Comparison of ENCODE assay signal across 24 cellular contexts in genomic region chr19:28290963-28291657, GRCh38.
DNase-seq lines count a peak whose midpoint lies in the region; ATAC-seq and TF ChIP-seq lines count a peak whose summit lies in the region.
"Had no signal": no experiment of that assay in that cellular context is flagged by ENCODE, and none has a peak within 500 bp of the region (broad histone marks: within the 10 kb centered on the region; RNA-seq: fewer than 3 reads in every experiment).

No MANE protein-coding gene starts in this region.

- intact Hi-C loops in heart left ventricle (cut with DNase I) (no loop called here), upper lobe of right lung (cut with DNase I) (no loop called here)

- peak overlapping the region in 9 of 11 experiments; percentile 64 to 97 (median 88); a peak in 16 of 22 replicates for H3K4me2 ChIP-seq in BLaER1 treated with 17β-estradiol and CSF1 and Interleukin-3, amounts not matched to agents 10 nM and 100 nM

- no peak for TF ChIP-seq POLR2A in heart left ventricle (IDR thresholded peaks at IDR 0.05)

- H3K4me3 ChIP-seq in BLaER1 treated with 17β-estradiol and CSF1 and Interleukin-3, amounts not matched to agents 10 nM and 100 nM, result peak overlapping the region in 2 of 10 experiments; percentile 29 to 44; a peak in 2 of 20 replicates
- H3K4me3 ChIP-seq in HUES6 (ENCODE audit: low read depth, low read length) (peak overlapping the region; percentile 7; the same call in 1 of the 2 replicates), ectodermal cell (ENCODE audit: insufficient read depth, low read depth, low read length) (no peak overlapping the region), heart left ventricle (no peak overlapping the region), WERI-Rb-1 (ENCODE audit: low read depth, low read length) (no peak overlapping the region), upper lobe of right lung (no peak overlapping the region)
- H3K4me3 ChIP-seq: MG63, vagina had no signal

- ATAC-seq in heart left ventricle (no peak), upper lobe of right lung (no peak), GM18498 (IDR thresholded peaks at IDR 0.05; ENCODE audit: unreplicated experiment) (no peak)
- ATAC-seq: activated T-helper 17 cell treated with anti-CD3 and anti-CD28 coated beads, Interleukin-2, amount 50 U/mL, for 72 hours; stimulated activated naive B cell treated with anti-CD40 and anti-IgM and Interleukin-4, amounts not matched to agents 10 μg/mL and 1 μg/mL and 100 μg/mL, for 72 hours had no signal

- peaks cover under 1 to 7% (median 3%) of the 10 kb centered on the region in 11 experiments; a peak in 13 of 22 replicates for H3K9me3 ChIP-seq in BLaER1 treated with 17β-estradiol and CSF1 and Interleukin-3, amounts not matched to agents 10 nM and 100 nM (replicated peaks in 1 of 11)
- H3K9me3 ChIP-seq in HUES6 (ENCODE audit: control insufficient read depth, insufficient read depth, low read depth, low read length) (no peaks in the 10 kb centered on the region), ectodermal cell (ENCODE audit: control insufficient read depth, low read length) (no peaks in the 10 kb centered on the region), heart left ventricle (peaks cover 0 to 6% (median 0%) of the 10 kb centered on the region in 12 donors), WERI-Rb-1 (ENCODE audit: severe bottlenecking) (no peaks in the 10 kb centered on the region), upper lobe of right lung (no peaks in the 10 kb centered on the region)
- H3K9me3 ChIP-seq: MG63, vagina had no signal

- no peaks in the 10 kb centered on the region for H3K27me3 ChIP-seq in BLaER1 treated with 17β-estradiol and CSF1 and Interleukin-3, amounts not matched to agents 10 nM and 100 nM
- H3K27me3 ChIP-seq in HUES6 (ENCODE audit: control insufficient read depth, insufficient read depth, low read length), result no peaks in the 10 kb centered on the region
- no peaks in the 10 kb centered on the region for H3K27me3 ChIP-seq in ectodermal cell (ENCODE audit: control insufficient read depth, insufficient read depth, low read length, poor library complexity, severe bottlenecking)
- H3K27me3 ChIP-seq in heart left ventricle, result peaks cover 0 to 3% (median 0%) of the 10 kb centered on the region in 9 donors
- H3K27me3 ChIP-seq in WERI-Rb-1 (ENCODE audit: insufficient read depth, low read depth, severe bottlenecking), result no peaks in the 10 kb centered on the region
- no peaks in the 10 kb centered on the region for H3K27me3 ChIP-seq in upper lobe of right lung
- H3K27me3 ChIP-seq: MG63, vagina had no signal

- H3K27ac ChIP-seq in BLaER1 treated with 17β-estradiol and CSF1 and Interleukin-3, amounts not matched to agents 10 nM and 100 nM, result peak overlapping the region in 4 of 11 experiments; percentile 16 to 68 (median 37); a peak in 4 of 22 replicates
- H3K27ac ChIP-seq in HUES6 (ENCODE audit: low read depth, low read length), result no peak overlapping the region
- peak overlapping the region; percentile 28 for H3K27ac ChIP-seq in ectodermal cell (ENCODE audit: insufficient read depth, low read depth, low read length, poor library complexity, severe bottlenecking)
- H3K27ac ChIP-seq in heart left ventricle, result no peak overlapping the region
- H3K27ac ChIP-seq in WERI-Rb-1, result no peak overlapping the region
- no peak overlapping the region for H3K27ac ChIP-seq in upper lobe of right lung
- H3K27ac ChIP-seq: vagina had no signal

- no peaks in the 10 kb centered on the region for H3K36me3 ChIP-seq in BLaER1 treated with 17β-estradiol and CSF1 and Interleukin-3, amounts not matched to agents 10 nM and 100 nM
- H3K36me3 ChIP-seq in HUES6 (ENCODE audit: control insufficient read depth, insufficient read depth, low read length), result no peaks in the 10 kb centered on the region
- H3K36me3 ChIP-seq in ectodermal cell (ENCODE audit: control insufficient read depth, insufficient read depth, low read length), result no peaks in the 10 kb centered on the region
- H3K36me3 ChIP-seq in heart left ventricle, result no peaks in the 10 kb centered on the region
- H3K36me3 ChIP-seq in WERI-Rb-1, result no peaks in the 10 kb centered on the region
- no peaks in the 10 kb centered on the region for H3K36me3 ChIP-seq in upper lobe of right lung
- H3K36me3 ChIP-seq: MG63, vagina had no signal

- no peak for TF ChIP-seq CTCF in nephron progenitor cell (IDR thresholded peaks at IDR 0.05)
- TF ChIP-seq CTCF in heart left ventricle (IDR thresholded peaks at IDR 0.05), result no peak
- TF ChIP-seq CTCF in WERI-Rb-1 (IDR thresholded peaks at IDR 0.05; ENCODE audit: low read depth, low read length), result no peak
- TF ChIP-seq CTCF in upper lobe of right lung (IDR thresholded peaks at IDR 0.05), result no peak

- no peak for DNase-seq in nephron progenitor cell
- DNase-seq in heart left ventricle, result no peak
- no peak for DNase-seq in WERI-Rb-1
- DNase-seq in upper lobe of right lung, result no peak
- DNase-seq: activated B cell treated with CpG ODN at 0.5 μM for 24 hours; activated CD4-positive, alpha-beta memory T cell treated with anti-CD3 and anti-CD28 coated beads for 36 hours; activated CD8-positive, alpha-beta memory T cell treated with anti-CD3 and anti-CD28 coated beads, Interleukin-2, amount 50 U/mL, for 48 hours; CD4-positive, alpha-beta memory T cell; HFFc6; MG63; NCI-H1694; occipital lobe; OCI-M1; stimulated activated CD4-positive, alpha-beta T cell treated with anti-CD3 and anti-CD28 coated beads, Interleukin-2, amount 100 ng/mL, for 48 hours; stimulated activated naive B cell treated with anti-CD40 and anti-IgM and Interleukin-4, amounts not matched to agents 10 μg/mL and 1 μg/mL and 100 μg/mL, for 72 hours had no signal

- H4K20me1 ChIP-seq in BLaER1 treated with 17β-estradiol and CSF1 and Interleukin-3, amounts not matched to agents 10 nM and 100 nM, result no peaks in the 10 kb centered on the region

- H3K4me3 Mint-ChIP-seq in nephron progenitor cell, result no peak overlapping the region
- H3K4me3 Mint-ChIP-seq: activated B cell treated with CpG ODN at 0.5 μM for 24 hours; activated CD4-positive, alpha-beta memory T cell treated with anti-CD3 and anti-CD28 coated beads for 36 hours; activated naive CD8-positive, alpha-beta T cell; activated T-helper 17 cell treated with anti-CD3 and anti-CD28 coated beads, Interleukin-2, amount 50 U/mL, for 72 hours; central memory CD8-positive, alpha-beta T cell; HFFc6; stimulated activated naive B cell treated with anti-CD40 and anti-IgM and Interleukin-4, amounts not matched to agents 10 μg/mL and 1 μg/mL and 100 μg/mL, for 72 hours; T-helper 2 cell treated with Interferon-gamma antibody and Interleukin-4, amounts not matched to agents 5 μg/mL and 100 μg/mL, for 36 hours had no signal

- H3K27me3 Mint-ChIP-seq in nephron progenitor cell (ENCODE audit: low read depth, poor library complexity), result peaks cover 11% of the 10 kb centered on the region
- H3K27me3 Mint-ChIP-seq: activated B cell treated with CpG ODN at 0.5 μM for 24 hours; activated CD4-positive, alpha-beta memory T cell treated with anti-CD3 and anti-CD28 coated beads for 36 hours; activated naive CD8-positive, alpha-beta T cell; activated T-helper 17 cell treated with anti-CD3 and anti-CD28 coated beads, Interleukin-2, amount 50 U/mL, for 72 hours; CD4-positive, alpha-beta memory T cell; stimulated activated naive B cell treated with anti-CD40 and anti-IgM and Interleukin-4, amounts not matched to agents 10 μg/mL and 1 μg/mL and 100 μg/mL, for 72 hours had no signal

- peaks cover 12% of the 10 kb centered on the region for H3K9me3 Mint-ChIP-seq in nephron progenitor cell
- H3K9me3 Mint-ChIP-seq: central memory CD8-positive, alpha-beta T cell had no signal

- H3K36me3 Mint-ChIP-seq in nephron progenitor cell (ENCODE audit: low read depth), result no peaks in the 10 kb centered on the region
- H3K36me3 Mint-ChIP-seq: CD4-positive, alpha-beta memory T cell; stimulated activated naive B cell treated with anti-CD40 and anti-IgM and Interleukin-4, amounts not matched to agents 10 μg/mL and 1 μg/mL and 100 μg/mL, for 72 hours had no signal

- peak overlapping the region; percentile 72 for H3K27ac Mint-ChIP-seq in nephron progenitor cell
- H3K27ac Mint-ChIP-seq: activated B cell treated with CpG ODN at 0.5 μM for 24 hours; activated CD4-positive, alpha-beta memory T cell treated with anti-CD3 and anti-CD28 coated beads for 36 hours; activated naive CD8-positive, alpha-beta T cell; activated T-helper 17 cell treated with anti-CD3 and anti-CD28 coated beads, Interleukin-2, amount 50 U/mL, for 72 hours; CD4-positive, alpha-beta memory T cell; HFFc6; stimulated activated naive B cell treated with anti-CD40 and anti-IgM and Interleukin-4, amounts not matched to agents 10 μg/mL and 1 μg/mL and 100 μg/mL, for 72 hours; T-helper 2 cell treated with Interferon-gamma antibody and Interleukin-4, amounts not matched to agents 5 μg/mL and 100 μg/mL, for 36 hours had no signal

- whole genome bisulfite sequencing in ectodermal cell, 2 experiments, result 22 to 25% methylated on average over 3 of the region's 3 CpGs
- WGBS in heart left ventricle, 4 donors, result 42 to 66% (median 45%) methylated on average over 3 of the region's 3 CpGs

- H3K9ac ChIP-seq in BLaER1 treated with 17β-estradiol and CSF1 and Interleukin-3, amounts not matched to agents 10 nM and 100 nM, result peak overlapping the region in 4 of 11 experiments; percentile 17 to 52 (median 44); a peak in 6 of 22 replicates
- H3K9ac ChIP-seq in HUES6 (ENCODE audit: low read length), result no peak overlapping the region

- peaks cover 23 to 90% (median 84%) of the 10 kb centered on the region in 10 experiments for H3K4me1 ChIP-seq in BLaER1 treated with 17β-estradiol and CSF1 and Interleukin-3, amounts not matched to agents 10 nM and 100 nM
- peaks cover 56% of the 10 kb centered on the region for H3K4me1 ChIP-seq in HUES6 (ENCODE audit: control insufficient read depth, insufficient read depth, low read length)
- H3K4me1 ChIP-seq in ectodermal cell (ENCODE audit: control insufficient read depth, insufficient read depth, low read length), result peaks cover 50% of the 10 kb centered on the region
- H3K4me1 ChIP-seq in heart left ventricle, result peaks cover 0 to 18% (median 0%) of the 10 kb centered on the region in 12 donors
- H3K4me1 ChIP-seq in upper lobe of right lung, result no peaks in the 10 kb centered on the region

- H3K4me1 Mint-ChIP-seq in nephron progenitor cell, result peaks cover 55% of the 10 kb centered on the region
- H3K4me1 Mint-ChIP-seq: activated B cell treated with CpG ODN at 0.5 μM for 24 hours; activated T-helper 17 cell treated with anti-CD3 and anti-CD28 coated beads, Interleukin-2, amount 50 U/mL, for 72 hours; CD4-positive, alpha-beta memory T cell; central memory CD8-positive, alpha-beta T cell; stimulated activated naive B cell treated with anti-CD40 and anti-IgM and Interleukin-4, amounts not matched to agents 10 μg/mL and 1 μg/mL and 100 μg/mL, for 72 hours had no signal
